In the genomic region with DNA sequence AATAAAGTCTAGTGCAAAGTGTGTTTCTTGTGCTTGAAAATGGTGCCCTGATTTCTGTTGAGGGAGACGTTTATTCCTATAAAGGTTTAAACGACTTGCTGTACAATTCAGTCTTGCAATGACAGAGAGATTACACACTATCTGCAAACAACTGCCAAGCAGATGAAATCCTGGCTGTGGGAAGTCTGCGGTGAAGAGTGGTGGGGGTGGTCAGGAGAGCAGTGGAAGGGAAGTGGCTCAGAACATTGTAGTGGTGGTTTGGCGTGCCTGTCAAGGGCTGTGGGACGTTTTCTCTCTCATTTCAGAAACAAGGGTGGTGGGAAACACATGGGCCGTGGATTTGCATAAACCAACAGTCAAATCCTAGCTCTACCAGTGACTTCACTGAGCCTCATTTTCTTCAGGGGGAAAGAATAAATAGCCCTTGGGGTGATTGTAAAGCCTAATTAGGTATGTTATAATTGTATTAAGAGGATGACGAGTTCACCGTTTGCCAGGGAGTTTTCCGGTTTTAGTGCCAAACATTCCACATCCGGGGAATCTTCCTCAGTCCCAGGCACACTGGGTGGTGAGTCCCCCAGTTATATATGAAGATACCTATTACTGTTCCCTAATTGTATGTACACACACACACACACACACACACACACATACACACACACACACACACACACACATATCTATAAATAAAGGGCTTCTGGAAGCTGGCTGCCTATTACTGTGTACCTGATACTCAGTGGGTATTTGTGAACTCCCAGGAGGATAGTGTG, we compare ENCODE assay signal across 8 cellular contexts.
DNase-seq lines count a peak whose midpoint lies in the region; ATAC-seq and TF ChIP-seq lines count a peak whose summit lies in the region.

No MANE protein-coding gene starts in this region.

- peak overlapping the region; percentile 99 for H3K27ac ChIP-seq in osteoblast (ENCODE audit: low read depth, low read length)

- H3K4me1 ChIP-seq in osteoblast (ENCODE audit: insufficient read depth, low read length): peaks cover 65% of the 10 kb centered on the region

- DNase-seq in NCI-H2107 treated with DMSO at 0.1 percent for 48 hours (lab: John Stamatoyannopoulos, UW; ENCODE audit: unreplicated experiment) (peak; percentile 79), NCI-H2107 (lab: John Stamatoyannopoulos, UW) (no peak), NCI-H146 (lab: John Stamatoyannopoulos, UW) (peak; percentile 50), osteoblast (ENCODE audit: insufficient read length, low spot score, missing footprints) (peak; percentile 77), NCI-H1930 (lab: John Stamatoyannopoulos, UW) (no peak)
- DNase-seq in activated CD4-positive, alpha-beta T cell treated with anti-CD3 and anti-CD28 coated beads, Interleukin-2, amount 50 U/mL, for 4 hours: peak; percentile 18 to 29

- no peaks in the 10 kb centered on the region for H3K36me3 ChIP-seq in osteoblast (ENCODE audit: insufficient read depth, low read length)

- peaks cover 77% of the 10 kb centered on the region for H3K79me2 ChIP-seq in osteoblast (ENCODE audit: insufficient read depth, low read length)

- H4K20me1 ChIP-seq in osteoblast (ENCODE audit: insufficient read depth, low read length): peaks cover 3% of the 10 kb centered on the region

- H2AFZ ChIP-seq in osteoblast (ENCODE audit: low read length): no peak overlapping the region

- H3K27me3 ChIP-seq in osteoblast (ENCODE audit: insufficient read depth, low read length): no peaks in the 10 kb centered on the region

- no peak overlapping the region for H3K4me3 ChIP-seq in osteoblast (ENCODE audit: insufficient read depth, low read length)

- no peak for TF ChIP-seq CTCF in osteoblast (IDR thresholded peaks at IDR 0.05; ENCODE audit: extremely low read depth, low read depth, low read length)

- ATAC-seq in HG02610 (IDR thresholded peaks at IDR 0.05; ENCODE audit: unreplicated experiment): peak; percentile 64
- ATAC-seq in esophagus mucosa: peak; percentile 11

- H3K4me2 ChIP-seq in osteoblast (ENCODE audit: insufficient read depth, low read length): peak overlapping the region; percentile 78

- H3K9me3 ChIP-seq in osteoblast (ENCODE audit: low read depth, low read length): no peaks in the 10 kb centered on the region

Comparison
In these comparisons a context has a peak if more than half of its experiments do, and no peak if none do; other contexts are left out.
1. DNase-seq: peak in NCI-H2107 treated with DMSO at 0.1 percent for 48 hours (single experiment), NCI-H146 (single experiment), activated CD4-positive, alpha-beta T cell treated with anti-CD3 and anti-CD28 coated beads, Interleukin-2, amount 50 U/mL, for 4 hours (2 of 2) and osteoblast (single experiment); none in NCI-H2107 (single experiment) and NCI-H1930 (0 of 2).